Comparison of ENCODE assay signal across 8 cellular contexts in genomic region chr22:20238567-20239062, GRCh38. TPM values are rescaled to one million over a fixed set of nuclear protein-coding genes. Genes with fewer than 3 reads are reported as not detected.
DNase-seq lines count a peak whose midpoint lies in the region; ATAC-seq and TF ChIP-seq lines count a peak whose summit lies in the region.

No MANE protein-coding gene starts in this region.

- H3K27ac Mint-ChIP-seq in activated T-cell treated with anti-CD3 and anti-CD28 coated beads, Interleukin-2, amount 50 U/mL, for 72 hours, result no peak overlapping the region

- peak overlapping the region in 1 of 2 donors; percentile 36 for H3K4me3 Mint-ChIP-seq in activated T-cell treated with anti-CD3 and anti-CD28 coated beads, Interleukin-2, amount 50 U/mL, for 72 hours

- H3K4me1 ChIP-seq in spleen (peaks cover 40 to 81% (median 59%) of the 10 kb centered on the region in 6 donors), osteoblast (ENCODE audit: insufficient read depth, low read length) (peaks cover 5% of the 10 kb centered on the region)

- H3K79me2 ChIP-seq in osteoblast (ENCODE audit: insufficient read depth, low read length), result no peaks in the 10 kb centered on the region

- H2AFZ ChIP-seq in osteoblast (ENCODE audit: low read length), result no peak overlapping the region

- peak; percentile 59 for ATAC-seq in GM21737 (IDR thresholded peaks at IDR 0.05; ENCODE audit: unreplicated experiment)
- peak; percentile 84 for ATAC-seq in activated T-cell treated with anti-CD3 and anti-CD28 coated beads, Interleukin-2, amount 50 U/mL, for 72 hours (replicated peaks in 1 of 2)

- H3K9me3 ChIP-seq in spleen (no peaks in the 10 kb centered on the region), osteoblast (ENCODE audit: low read depth, low read length) (no peaks in the 10 kb centered on the region)

- H3K9me3 Mint-ChIP-seq in activated T-cell treated with anti-CD3 and anti-CD28 coated beads, Interleukin-2, amount 50 U/mL, for 72 hours, result no peaks in the 10 kb centered on the region

- H3K27me3 Mint-ChIP-seq in activated T-cell treated with anti-CD3 and anti-CD28 coated beads, Interleukin-2, amount 50 U/mL, for 72 hours (ENCODE audit: low read depth), result no peaks in the 10 kb centered on the region

- no peak for TF ChIP-seq POLR2A in spleen (IDR thresholded peaks at IDR 0.05)

- H3K4me1 Mint-ChIP-seq in activated T-cell treated with anti-CD3 and anti-CD28 coated beads, Interleukin-2, amount 50 U/mL, for 72 hours (ENCODE audit: low read depth), result peaks cover 17% of the 10 kb centered on the region

- peak in 9 of 11 experiments; percentile 12 to 68 (median 60) for TF ChIP-seq CTCF in spleen (IDR thresholded peaks at IDR 0.05 in 8 of 11, conservative IDR thresholded peaks at IDR 0.05 in 3 of 11)
- no peak for TF ChIP-seq CTCF in osteoblast (IDR thresholded peaks at IDR 0.05; ENCODE audit: extremely low read depth, low read depth, low read length)

- H4K20me1 ChIP-seq in osteoblast (ENCODE audit: insufficient read depth, low read length), result no peaks in the 10 kb centered on the region

- in situ Hi-C loops in Caki2 (cut with HindIII; ENCODE audit: low pct_unique_long_range_greater_than_20kb, low sequenced_read_pairs), result no loop called here

- peaks cover 0 to 13% (median 0%) of the 10 kb centered on the region in 6 donors for H3K36me3 ChIP-seq in spleen
- no peaks in the 10 kb centered on the region for H3K36me3 ChIP-seq in osteoblast (ENCODE audit: insufficient read depth, low read length)

- H3K4me3 ChIP-seq in spleen (peak overlapping the region in 2 of 8 donors; percentile 5 to 18), osteoblast (ENCODE audit: insufficient read depth, low read length) (no peak overlapping the region)

- peak overlapping the region; percentile 53 to 86 (median 78) for H3K27ac ChIP-seq in spleen
- H3K27ac ChIP-seq in osteoblast (ENCODE audit: low read depth, low read length), result no peak overlapping the region

- DNase-seq in Caki2 (ENCODE audit: low read depth) (peak; percentile 41), NCI-H748 (lab: John Stamatoyannopoulos, UW; ENCODE audit: unreplicated experiment) (peak; percentile 53), glomerular visceral epithelial cell (ENCODE audit: extremely low spot score) (peak; percentile 30), spleen (peak; percentile 89), posterior vena cava (ENCODE audit: low spot score) (no peak), osteoblast (ENCODE audit: insufficient read length, low spot score, missing footprints) (no peak)
- DNase-seq in activated T-cell treated with anti-CD3 and anti-CD28 coated beads, Interleukin-2, amount 50 U/mL, for 72 hours, result peak; percentile 73 to 75

- no peak overlapping the region for H3K4me2 ChIP-seq in osteoblast (ENCODE audit: insufficient read depth, low read length)

- no peaks in the 10 kb centered on the region for H3K27me3 ChIP-seq in spleen (replicated peaks in 1 of 7)
- peaks cover 5% of the 10 kb centered on the region for H3K27me3 ChIP-seq in osteoblast (ENCODE audit: insufficient read depth, low read length)

- H3K36me3 Mint-ChIP-seq in activated T-cell treated with anti-CD3 and anti-CD28 coated beads, Interleukin-2, amount 50 U/mL, for 72 hours (ENCODE audit: insufficient read depth in 2 of 2), result no peaks in the 10 kb centered on the region

- 29 to 56% (median 44%) methylated on average over 5 to 8 of the region's 8 CpGs for WGBS in spleen, 5 donors

- intact Hi-C loops in spleen (cut with DNase I; ENCODE audit: low total_unique reads), result no loop called here
- intact Hi-C loops in posterior vena cava (cut with DNase I), result loop anchor here in 1 of 2 donors (1.0 kb wide), 1 partner anchor 64 kb away; no protein-coding TSS in a partner anchor

RNA-seq across cellular contexts. Expression of gene RTN4R, which starts 29.5 kb away (rescaled TPM):
- 11.9 and 13.1 TPM in 2 replicates for total RNA-seq in Caki2 (2014; rRNA removed; shearing (Covaris generic); ENCODE audit: low replicate concordance)
- total RNA-seq in activated T-cell treated with anti-CD3 and anti-CD28 coated beads, Interleukin-2, amount 50 U/mL, for 72 hours, result 1 to 10 TPM; 1.4 to 1.5 TPM
- total RNA-seq in spleen (10 to 100 TPM in 2 of 7 donors, 1 to 10 TPM in 5; 4.5 to 11.8 (median 7.0) TPM), posterior vena cava (under 1 TPM; 0.19 to 0.76 TPM), osteoblast (under 0.01 and 0.29 TPM in 2 replicates)
- polyA plus RNA-seq in spleen, result 1 to 10 TPM; 1.5 to 6.5 (median 2.8) TPM

Comparison
In these comparisons a context has a peak if more than half of its experiments do, and no peak if none do; other contexts are left out.
1. DNase-seq: peak in Caki2 (single experiment), NCI-H748 (single experiment), activated T-cell treated with anti-CD3 and anti-CD28 coated beads, Interleukin-2, amount 50 U/mL, for 72 hours (2 of 2), glomerular visceral epithelial cell (single experiment) and spleen (single experiment); none in posterior vena cava (single experiment) and osteoblast (single experiment).